ENCODE assay signal across 8 cellular contexts in the genomic region with DNA sequence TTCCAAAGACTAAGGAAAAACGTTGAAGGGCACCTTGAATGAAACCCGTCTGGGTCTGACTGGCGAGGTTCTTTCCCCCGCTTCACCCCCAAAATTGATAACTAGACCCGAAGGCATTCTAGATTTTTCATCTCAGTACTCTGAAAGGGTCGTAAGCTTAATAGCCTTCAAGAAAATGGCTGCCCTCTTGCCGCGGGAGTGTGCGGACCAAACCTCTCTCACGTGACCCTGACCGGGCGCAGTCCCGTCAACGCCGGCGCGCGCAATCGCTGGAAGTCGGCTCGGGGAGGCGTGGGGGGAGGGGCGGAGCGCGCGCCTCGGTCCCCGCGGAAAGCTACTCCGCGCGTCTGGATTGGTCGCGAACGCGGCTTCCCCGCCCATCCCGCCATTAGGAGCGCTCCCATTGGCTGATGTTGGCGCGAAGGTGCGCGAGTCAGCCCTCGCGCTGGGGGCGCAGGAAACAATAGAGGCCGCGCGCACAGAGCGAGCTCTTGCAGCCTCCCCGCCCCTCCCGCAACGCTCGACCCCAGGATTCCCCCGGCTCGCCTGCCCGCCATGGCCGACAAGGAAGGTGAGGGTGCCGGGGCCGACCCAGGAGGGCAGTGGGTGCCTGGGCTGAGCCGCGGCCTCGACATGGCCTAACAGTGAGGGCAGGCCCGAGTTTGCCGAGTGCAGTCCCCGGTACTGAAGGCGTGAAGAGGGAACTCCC. TPM values are rescaled to one million over a fixed set of nuclear protein-coding genes. Genes with fewer than 3 reads are reported as not detected.
DNase-seq lines count a peak whose midpoint lies in the region; ATAC-seq, FAIRE-seq and TF ChIP-seq lines count a peak whose summit lies in the region.

A gene (plus strand): TSS at position 457 of the 709 bp plus-strand sequence. CDS start 99 bp downstream, at position 556.

- H3K9me3 ChIP-seq in kidney (ENCODE audit: control insufficient read depth in 1 of 2, low read length in 2 of 2): no peaks in the 10 kb centered on the region

- peak; percentile 97 for DNase-seq in AG10803 (ENCODE audit: low read depth)
- DNase-seq in NCI-H460 (ENCODE audit: extremely low read depth, low read depth): peak; percentile 91
- DNase-seq in activated CD4-positive, CD25-positive, alpha-beta regulatory T cell treated with anti-CD3 and anti-CD28 coated beads, Interleukin-2, amount 50 U/mL, for 72 hours: peak; percentile 99
- peak; percentile 78 to 88 for DNase-seq in cerebellar nuclear complex (lab: John Stamatoyannopoulos, UW)
- peak; percentile 99 for DNase-seq in kidney
- peak; percentile 99 for DNase-seq in stimulated activated CD4-positive, alpha-beta T cell treated with anti-CD3 and anti-CD28 coated beads, Interleukin-15, amount 100 ng/mL, for 24 hours

- peak; percentile 84 for ATAC-seq in GM19043 (IDR thresholded peaks at IDR 0.05; ENCODE audit: low read depth, unreplicated experiment)
- ATAC-seq in HG03378 (IDR thresholded peaks at IDR 0.05; ENCODE audit: unreplicated experiment): peak; percentile 65

- peak within 1 kb of the TSS; percentile 83 for H3K4me3 ChIP-seq in AG10803 (ENCODE audit: low read length)
- H3K4me3 ChIP-seq in kidney (ENCODE audit: low read length in 2 of 2): peak within 1 kb of the TSS; percentile 96 to 99

- peaks cover 4 to 16% of the 10 kb centered on the region in 2 donors for H3K36me3 ChIP-seq in kidney (ENCODE audit: control insufficient read depth in 1 of 2, insufficient read depth in 2 of 2, low read length in 2 of 2)

- H3K27ac ChIP-seq in kidney (ENCODE audit: low read depth in 2 of 2, low read length in 2 of 2): peak within 1 kb of the TSS; percentile 99 to 100

- intact Hi-C loops in kidney (cut with DNase I): no loop called here

- no peak for FAIRE-seq in kidney (lab: Jason Lieb, UNC)

- no peak for TF ChIP-seq CTCF in AG10803 (conservative IDR thresholded peaks at IDR 0.05; ENCODE audit: low read length)
- TF ChIP-seq CTCF in kidney (IDR thresholded peaks at IDR 0.05; ENCODE audit: borderline replicate concordance, extremely low read depth, insufficient read depth): no peak

- peak within 1 kb of the TSS; percentile 87 to 100 for H3K9ac ChIP-seq in kidney (ENCODE audit: low read length in 2 of 2)

- peaks cover 2 to 6% of the 10 kb centered on the region in 2 donors for H3K4me1 ChIP-seq in kidney (ENCODE audit: control insufficient read depth in 1 of 2, insufficient read depth in 1 of 2, low read depth in 1 of 2, low read length in 2 of 2)

RNA-seq across cellular contexts. Expression of the gene that starts here (rescaled TPM):
- 60.0 and 77.5 TPM in 2 replicates for total RNA-seq in NCI-H460 (2014; rRNA removed; shearing (Covaris generic))
- 52.7 and 60.5 TPM in 2 replicates for polyA plus RNA-seq in NCI-H460 (2014; cell fraction: nucleus; rRNA removed)
- 177 TPM for total RNA-seq in kidney
- 49.5 TPM for polyA plus RNA-seq in kidney (ENCODE audit: insufficient read depth, low read depth, low replicate concordance)

Comparison
In these comparisons a context has a peak if more than half of its experiments do, and no peak if none do; other contexts are left out.
1. Peak in every context shown above with its lines: DNase-seq, ATAC-seq, H3K4me3 ChIP-seq and H3K27ac ChIP-seq.